In the genomic region with DNA sequence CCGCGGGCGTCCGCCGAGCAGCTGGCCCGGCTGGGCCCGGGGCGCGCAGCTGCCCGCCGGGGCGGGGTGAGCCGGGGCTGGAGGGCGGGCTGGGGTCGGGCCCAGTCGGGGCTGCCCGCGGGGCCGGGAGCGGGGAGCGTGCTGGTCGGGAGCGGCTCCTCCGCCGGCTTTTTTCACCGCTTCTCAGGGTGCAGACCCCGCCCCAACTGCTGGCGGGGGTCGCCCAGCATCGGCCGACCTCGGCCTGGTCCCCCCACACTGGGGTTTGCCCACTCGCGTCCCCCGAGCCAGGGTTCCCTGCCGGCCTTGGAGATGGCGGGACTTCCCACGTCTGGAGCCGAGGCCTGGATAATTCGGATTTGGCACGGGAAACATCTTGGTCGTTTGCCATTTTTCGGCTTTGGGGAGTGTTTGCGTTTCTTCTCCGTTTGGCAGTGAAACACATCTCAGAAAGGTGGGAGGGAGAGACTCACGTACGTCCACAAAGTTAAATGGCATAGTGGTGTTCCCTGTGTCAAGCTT, we compare ENCODE assay signal across 8 cellular contexts. TPM values are rescaled to one million over a fixed set of nuclear protein-coding genes. Genes with fewer than 3 reads are reported as not detected.
A peak's percentile ranks its signal among the peaks of the same experiment; 100 is the strongest.
DNase-seq lines count a peak whose midpoint lies in the region; ATAC-seq and TF ChIP-seq lines count a peak whose summit lies in the region.

No MANE protein-coding gene starts in this region.

- no peaks in the 10 kb centered on the region for H3K9me3 ChIP-seq in Loucy (ENCODE audit: insufficient read depth, low read depth, low read length)
- H3K9me3 ChIP-seq in neuron (ENCODE audit: low read length): no peaks in the 10 kb centered on the region

- no peak for ATAC-seq in activated T-cell treated with anti-CD3 and anti-CD28 coated beads, Interleukin-2, amount 50 U/mL, for 72 hours (replicated peaks in 1 of 2)
- ATAC-seq in GM19035 (IDR thresholded peaks at IDR 0.05; ENCODE audit: unreplicated experiment): no peak
- no peak for ATAC-seq in activated CD4-positive, CD25-positive, alpha-beta regulatory T cell treated with anti-CD3 and anti-CD28 coated beads, Interleukin-2, amount 50 U/mL, for 24 hours

- H3K36me3 ChIP-seq in H7 (replicated peaks; ENCODE audit: control insufficient read depth, insufficient read depth, low read length) (peaks cover 2% of the 10 kb centered on the region), Loucy (ENCODE audit: insufficient read depth, low read length) (no peaks in the 10 kb centered on the region), neuron (ENCODE audit: insufficient read depth, low read length) (peaks cover 2% of the 10 kb centered on the region)

- H4K20me1 ChIP-seq in Loucy (ENCODE audit: insufficient read depth, low read length, poor library complexity, severe bottlenecking): peaks cover 32% of the 10 kb centered on the region

- DNase-seq in GM04504 (ENCODE audit: low read depth) (peak; percentile 34), H7 (peak; percentile 88), fibroblast of pulmonary artery (ENCODE audit: low read depth) (peak; percentile 73)
- peak in 1 of 2 donors; percentile 12 for DNase-seq in activated T-cell treated with anti-CD3 and anti-CD28 coated beads, Interleukin-2, amount 50 U/mL, for 72 hours

- H3K4me1 ChIP-seq in Loucy (ENCODE audit: insufficient read depth, low read length, poor library complexity, severe bottlenecking) (peaks cover 27% of the 10 kb centered on the region), neuron (ENCODE audit: insufficient read depth, low read length) (peaks cover 6% of the 10 kb centered on the region)

- H3K4me2 ChIP-seq in Loucy (ENCODE audit: low read depth, low read length, poor library complexity, severe bottlenecking): peak overlapping the region; percentile 86

- peak overlapping the region; percentile 96 for H3K9ac ChIP-seq in Loucy (ENCODE audit: low read depth, low read length, poor library complexity, severe bottlenecking)

- no peaks in the 10 kb centered on the region for H3K27me3 ChIP-seq in H7 (ENCODE audit: control insufficient read depth, insufficient read depth, low read length)
- no peaks in the 10 kb centered on the region for H3K27me3 ChIP-seq in Loucy (ENCODE audit: insufficient read depth, low read length, poor library complexity, severe bottlenecking)
- H3K27me3 ChIP-seq in neuron (ENCODE audit: insufficient read depth, low read length): no peaks in the 10 kb centered on the region

- H3K36me3 Mint-ChIP-seq in activated T-cell treated with anti-CD3 and anti-CD28 coated beads, Interleukin-2, amount 50 U/mL, for 72 hours (ENCODE audit: insufficient read depth in 2 of 2): peaks cover 11 to 12% of the 10 kb centered on the region in 2 donors

- H3K4me3 ChIP-seq in H7 (ENCODE audit: insufficient read depth, low read depth, low read length) (peak overlapping the region; percentile 94), Loucy (ENCODE audit: low read length, poor library complexity, severe bottlenecking) (peak overlapping the region; percentile 99), fibroblast of pulmonary artery (replicated peaks; ENCODE audit: low read depth, low read length) (peak overlapping the region; percentile 84), neuron (ENCODE audit: low read length) (peak overlapping the region; percentile 55)

- H2AFZ ChIP-seq in Loucy (ENCODE audit: low read length) (peak overlapping the region; percentile 42), neuron (ENCODE audit: low read depth, low read length) (no peak overlapping the region)

- no peaks in the 10 kb centered on the region for H3K27me3 Mint-ChIP-seq in activated T-cell treated with anti-CD3 and anti-CD28 coated beads, Interleukin-2, amount 50 U/mL, for 72 hours (ENCODE audit: low read depth)

- no peaks in the 10 kb centered on the region for H3F3A ChIP-seq in Loucy (ENCODE audit: low read depth)

- H3K9me2 ChIP-seq in Loucy (replicated peaks; ENCODE audit: low read depth, low read length): no peaks in the 10 kb centered on the region

- no peak for TF ChIP-seq CTCF in Loucy (conservative IDR thresholded peaks at IDR 0.05; ENCODE audit: low read length)
- no peak for TF ChIP-seq CTCF in fibroblast of pulmonary artery (IDR thresholded peaks at IDR 0.05; ENCODE audit: low read length, missing control alignments)

- H3K4me3 Mint-ChIP-seq in activated T-cell treated with anti-CD3 and anti-CD28 coated beads, Interleukin-2, amount 50 U/mL, for 72 hours: peak overlapping the region; percentile 92 to 99

- peak overlapping the region; percentile 98 for H3K27ac Mint-ChIP-seq in activated T-cell treated with anti-CD3 and anti-CD28 coated beads, Interleukin-2, amount 50 U/mL, for 72 hours

- no peaks in the 10 kb centered on the region for H3K9me3 Mint-ChIP-seq in activated T-cell treated with anti-CD3 and anti-CD28 coated beads, Interleukin-2, amount 50 U/mL, for 72 hours

- H3K4me1 Mint-ChIP-seq in activated T-cell treated with anti-CD3 and anti-CD28 coated beads, Interleukin-2, amount 50 U/mL, for 72 hours (ENCODE audit: low read depth): peaks cover 50% of the 10 kb centered on the region

- H3K79me2 ChIP-seq in Loucy (ENCODE audit: insufficient read depth, low read length): peaks cover 59% of the 10 kb centered on the region

RNA-seq across cellular contexts. Expression of gene TMEM248, which starts 0.4 kb away (rescaled TPM):
- 68.9 and 71.4 TPM in 2 replicates for total RNA-seq in H7 (2014; rRNA removed; shearing (Covaris generic))
- 10 to 100 TPM; 71.4 to 83.8 TPM for total RNA-seq in activated T-cell treated with anti-CD3 and anti-CD28 coated beads, Interleukin-2, amount 50 U/mL, for 72 hours
